15 cellular contexts compared by ENCODE assay signal in genomic region chr2:75238670-75239330, GRCh38. TPM values are rescaled to one million over a fixed set of nuclear protein-coding genes. Genes with fewer than 3 reads are reported as not detected.
DNase-seq lines count a peak whose midpoint lies in the region; ATAC-seq and TF ChIP-seq lines count a peak whose summit lies in the region.
"Had no signal": no experiment of that assay in that cellular context is flagged by ENCODE, and none has a peak within 500 bp of the region (broad histone marks: within the 10 kb centered on the region; RNA-seq: fewer than 3 reads in every experiment).

No MANE protein-coding gene starts in this region.

- no peaks in the 10 kb centered on the region for H3K36me3 ChIP-seq in adipocyte (ENCODE audit: control insufficient read depth, insufficient read depth, low read length, severe bottlenecking)
- H3K36me3 ChIP-seq in colonic mucosa: no peaks in the 10 kb centered on the region
- H3K36me3 ChIP-seq: esophagus squamous epithelium, transverse colon had no signal

- no peak overlapping the region for H3K27ac ChIP-seq in colonic mucosa
- H3K27ac ChIP-seq: esophagus squamous epithelium, transverse colon had no signal

- H3K4me1 ChIP-seq in adipocyte (ENCODE audit: control insufficient read depth, insufficient read depth, low read length): peaks cover 13% of the 10 kb centered on the region
- no peaks in the 10 kb centered on the region for H3K4me1 ChIP-seq in colonic mucosa
- H3K4me1 ChIP-seq: esophagus squamous epithelium, transverse colon had no signal

- H3K9ac ChIP-seq in adipocyte (ENCODE audit: low read length) (no peak overlapping the region), colonic mucosa (ENCODE audit: low read depth in 2 of 2, low read length in 2 of 2) (no peak overlapping the region)

- H3K9me3 ChIP-seq in adipocyte (ENCODE audit: control insufficient read depth, low read length): peaks cover 13% of the 10 kb centered on the region
- H3K9me3 ChIP-seq in colonic mucosa: no peaks in the 10 kb centered on the region

- POLR2A ChIA-PET in AG04449 (lab: Yijun Ruan, JAX): no interaction called here

- TF ChIP-seq CTCF in AG04449 (IDR thresholded peaks at IDR 0.05; ENCODE audit: insufficient read depth, low read length, missing control alignments): no peak
- no peak for TF ChIP-seq CTCF in fibroblast of villous mesenchyme (IDR thresholded peaks at IDR 0.05; ENCODE audit: insufficient read depth, low read depth, low read length)
- TF ChIP-seq CTCF in colonic mucosa (IDR thresholded peaks at IDR 0.05): no peak

- H3K27me3 ChIP-seq in adipocyte (replicated peaks; ENCODE audit: control insufficient read depth, insufficient read depth, low read length): no peaks in the 10 kb centered on the region
- H3K27me3 ChIP-seq in colonic mucosa: no peaks in the 10 kb centered on the region
- H3K27me3 ChIP-seq: esophagus squamous epithelium, transverse colon had no signal

- DNase-seq in AG04449 (ENCODE audit: low read depth, low spot score) (peak; percentile 63), HS-27A (ENCODE audit: low read depth) (peak; percentile 36), adipocyte (ENCODE audit: low read depth) (peak; percentile 76), fibroblast of villous mesenchyme (ENCODE audit: low read depth) (peak; percentile 69), NCI-H82 treated with DMSO at 0.1 percent for 48 hours (lab: John Stamatoyannopoulos, UW; ENCODE audit: unreplicated experiment) (no peak), occipital lobe (lab: John Stamatoyannopoulos, UW) (no peak), colonic mucosa (no peak)
- DNase-seq: activated CD8-positive, alpha-beta T cell treated with anti-CD3 and anti-CD28 coated beads for 36 hours; activated gamma-delta T cell; DMS79; esophagus squamous epithelium; NCI-H2171 treated with DMSO at 0.1 percent for 48 hours; T-helper 9 cell; transverse colon had no signal

- CTCF ChIA-PET in AG04449 (lab: Yijun Ruan, JAX): no interaction called here

- intact Hi-C loops in colonic mucosa (cut with DNase I): no loop called here

- H3K4me3 ChIP-seq in AG04449 (ENCODE audit: low read depth, low read length) (no peak overlapping the region), adipocyte (ENCODE audit: low read length) (peak overlapping the region; percentile 2), fibroblast of villous mesenchyme (ENCODE audit: low read depth, low read length) (no peak overlapping the region), colonic mucosa (no peak overlapping the region)
- H3K4me3 ChIP-seq: esophagus squamous epithelium, transverse colon had no signal

- ATAC-seq in HG02763 (IDR thresholded peaks at IDR 0.05; ENCODE audit: unreplicated experiment): no peak
- ATAC-seq: activated CD8-positive, alpha-beta T cell treated with anti-CD3 and anti-CD28 coated beads for 36 hours had no signal

RNA-seq across cellular contexts. Expression of gene TACR1, which starts 39.5 kb away (rescaled TPM):
- total RNA-seq in fibroblast of villous mesenchyme: under 0.01 TPM in 1 of 2 replicates, not detected in the other
- total RNA-seq in occipital lobe: 0.47 TPM
- under 1 TPM in 1 of 2 donors, not detected in 1; 0.37 TPM for total RNA-seq in colonic mucosa
- total RNA-seq: activated CD8-positive, alpha-beta T cell treated with anti-CD3 and anti-CD28 coated beads for 36 hours had no signal

Comparison
In these comparisons a context has a peak if more than half of its experiments do, and no peak if none do; other contexts are left out.
1. DNase-seq: peak in AG04449 (single experiment), HS-27A (single experiment), adipocyte (single experiment) and fibroblast of villous mesenchyme (single experiment); none in NCI-H82 treated with DMSO at 0.1 percent for 48 hours (single experiment), occipital lobe (single experiment) and colonic mucosa (single experiment).